In the genomic region with DNA sequence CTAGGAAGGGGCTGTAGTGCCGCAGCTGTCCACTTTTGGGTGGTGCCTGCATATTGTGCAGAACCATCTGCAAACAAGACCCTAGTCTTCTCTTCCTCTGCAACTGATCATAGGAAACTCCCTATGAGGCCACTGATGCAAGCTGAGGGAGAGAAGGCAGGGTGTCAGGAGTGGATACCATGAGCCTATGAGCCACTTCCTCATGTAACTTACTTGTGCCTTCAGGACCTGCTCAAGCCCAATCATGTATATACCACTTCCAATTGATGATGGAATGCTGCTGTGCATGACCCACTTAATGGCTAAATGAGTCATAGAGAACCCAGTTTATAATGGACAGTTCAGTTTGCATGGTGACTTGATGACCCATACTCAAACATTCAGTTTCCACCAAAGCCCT, we compare ENCODE assay signal across 24 cellular contexts.
"Had no signal": no experiment of that assay in that cellular context is flagged by ENCODE, and none has a peak within 500 bp of the region (broad histone marks: within the 10 kb centered on the region; RNA-seq: fewer than 3 reads in every experiment).

No MANE protein-coding gene starts in this region.

- FAIRE-seq: pancreas, small intestine had no signal

- ATAC-seq: natural killer cell treated with Interleukin-12 subunit alpha and Interleukin-12 subunit beta and Interleukin-15 and Interleukin-18, amount 100 ng/mL, for 72 hours; pancreas; right cardiac atrium; right lobe of liver; stimulated activated effector memory CD8-positive, alpha-beta T cell treated with anti-CD3 and anti-CD28 coated beads, Interleukin-12 subunit alpha, Interleukin-12 subunit beta, amount 100 ng/mL, for 72 hours; stimulated activated naive B cell treated with anti-CD40 and anti-IgM and Interleukin-4, amounts not matched to agents 10 μg/mL and 1 μg/mL and 100 μg/mL, for 72 hours had no signal

- H3K27me3 ChIP-seq: neutrophil, pancreas, right lobe of liver, sigmoid colon, stomach, thyroid gland, tibial nerve, upper lobe of left lung, vagina had no signal

- H3K27ac ChIP-seq: neutrophil, pancreas, prostate gland, right lobe of liver, sigmoid colon, stomach, thoracic aorta, thyroid gland, tibial nerve, upper lobe of left lung, vagina had no signal

- H3K36me3 ChIP-seq: neutrophil, pancreas, prostate gland, right lobe of liver, sigmoid colon, stomach, thoracic aorta, thyroid gland, tibial nerve, upper lobe of left lung, vagina had no signal

- H3K4me3 ChIP-seq: pancreas, prostate gland, right lobe of liver, sigmoid colon, stomach, thoracic aorta, thyroid gland, tibial nerve, upper lobe of left lung, vagina had no signal

- DNase-seq: nephron progenitor cell; nucleus accumbens; pancreas; right cardiac atrium; right lobe of liver; sigmoid colon; small intestine; stimulated activated CD4-positive, alpha-beta T cell treated with anti-CD3 and anti-CD28 coated beads, Interleukin-15, amount 100 ng/mL, for 24 hours; stimulated activated CD4-positive, alpha-beta T cell treated with anti-CD3 and anti-CD28 coated beads, Interleukin-2, amount 100 ng/mL, for 24 hours; stimulated activated CD4-positive, alpha-beta T cell treated with anti-CD3 and anti-CD28 coated beads, Interleukin-2, amount 100 ng/mL, for 48 hours; stimulated activated CD4-positive, alpha-beta T cell treated with anti-CD3 and anti-CD28 coated beads, Interleukin-4, amount 100 ng/mL, for 24 hours; stimulated activated naive B cell treated with anti-CD40 and anti-IgM and Interleukin-4, amounts not matched to agents 10 μg/mL and 1 μg/mL and 100 μg/mL, for 72 hours; stimulated activated naive CD4-positive, alpha-beta T cell treated with Interleukin-2 at 50 U/mL for 16 hours; stomach; thyroid gland; trophoblast cell; upper lobe of left lung had no signal
